1 cellular context compared by ENCODE assay signal in the genomic region with DNA sequence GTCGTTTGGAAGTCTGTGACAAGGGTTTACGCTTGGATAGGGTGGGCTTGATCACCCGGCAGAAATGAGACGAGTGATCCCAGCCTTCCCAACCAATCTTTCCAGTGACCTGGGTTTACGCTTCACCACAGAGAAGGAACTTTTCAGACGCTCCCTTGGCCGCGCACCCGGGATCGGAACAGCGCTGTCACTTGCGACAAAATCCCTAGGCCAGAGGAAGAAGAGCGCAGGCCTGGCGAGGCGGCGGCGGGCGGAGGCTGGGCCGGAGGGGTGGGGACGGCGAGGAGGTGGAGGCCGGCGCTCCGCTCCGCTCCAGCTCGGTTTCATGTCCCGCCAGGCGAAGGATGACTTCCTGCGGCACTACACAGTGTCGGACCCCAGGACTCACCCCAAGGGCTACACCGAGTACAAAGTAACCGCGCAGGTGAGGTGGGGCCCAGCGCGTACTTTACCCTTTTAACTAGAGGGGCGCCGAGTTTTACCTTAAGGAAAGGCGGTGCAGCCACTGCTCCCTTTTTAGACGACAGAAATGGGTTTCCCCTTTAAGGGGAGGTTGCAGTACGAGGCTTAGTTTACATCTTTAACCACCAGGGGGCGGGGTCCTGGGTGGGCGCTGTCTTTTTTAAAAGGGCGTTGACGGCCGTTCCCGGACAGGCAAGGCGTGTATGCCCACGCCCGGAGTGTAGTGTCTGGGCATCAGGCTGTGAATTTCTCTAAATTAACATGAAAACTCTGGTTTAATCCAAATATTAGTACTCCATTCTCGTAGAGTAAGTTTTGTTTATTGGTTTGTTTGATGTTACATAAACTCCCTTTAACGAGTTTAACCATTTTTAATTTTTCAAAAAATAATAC.
TF ChIP-seq lines count a peak whose summit lies in the region.

SNX15 (plus strand) TSS at position 227 of the 855 bp plus-strand sequence; CDS start at position 326, 99 bp downstream.

TF ChIP-seq in SK-N-SH, 30 proteins besides CTCF, POLR2A, EP300 and RAD21 (continued from another document):
- TF ChIP-seq FOSL2 (IDR thresholded peaks at IDR 0.05; ENCODE audit: borderline replicate concordance, low read depth) (no peak), SMC3 (IDR thresholded peaks at IDR 0.05; ENCODE audit: low read depth, low read length) (no peak), REST (IDR thresholded peaks at IDR 0.05; ENCODE audit: low read depth, low read length) (0 out of 2 replicates have a peak, but pooled peaks have one; percentile 21), TEAD4 (IDR thresholded peaks at IDR 0.05; ENCODE audit: borderline replicate concordance, insufficient read depth) (no peak), RFX5 (IDR thresholded peaks at IDR 0.05; ENCODE audit: low read length) (no peak), TCF12 (IDR thresholded peaks at IDR 0.05) (no peak), NRF1 (IDR thresholded peaks at IDR 0.05; ENCODE audit: low read depth, low read length) (peak; percentile 53), GATA2 (CRISPR knock-in tag; IDR thresholded peaks at IDR 0.05) (no peak), ZBTB33 (IDR thresholded peaks at IDR 0.05; ENCODE audit: borderline replicate concordance, low read depth) (no peak), EZH2phosphoT487 (IDR thresholded peaks at IDR 0.05; ENCODE audit: borderline replicate concordance, low read depth) (no peak), YY1 (IDR thresholded peaks at IDR 0.05; ENCODE audit: low read depth) (peak; percentile 60), MXI1 (IDR thresholded peaks at IDR 0.05; ENCODE audit: low read depth, low read length) (peak; percentile 98), NFIC (IDR thresholded peaks at IDR 0.05; ENCODE audit: borderline replicate concordance) (peak; percentile 76), SIN3A (IDR thresholded peaks at IDR 0.05; ENCODE audit: borderline replicate concordance, low read depth, low read length) (peak; percentile 75)
- TF ChIP-seq, protein P1, sequence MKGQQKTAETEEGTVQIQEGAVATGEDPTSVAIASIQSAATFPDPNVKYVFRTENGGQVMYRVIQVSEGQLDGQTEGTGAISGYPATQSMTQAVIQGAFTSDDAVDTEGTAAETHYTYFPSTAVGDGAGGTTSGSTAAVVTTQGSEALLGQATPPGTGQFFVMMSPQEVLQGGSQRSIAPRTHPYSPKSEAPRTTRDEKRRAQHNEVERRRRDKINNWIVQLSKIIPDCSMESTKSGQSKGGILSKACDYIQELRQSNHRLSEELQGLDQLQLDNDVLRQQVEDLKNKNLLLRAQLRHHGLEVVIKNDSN (IDR thresholded peaks at IDR 0.05; ENCODE audit: borderline replicate concordance, low read depth), result no peak
- TF ChIP-seq, protein P2, sequence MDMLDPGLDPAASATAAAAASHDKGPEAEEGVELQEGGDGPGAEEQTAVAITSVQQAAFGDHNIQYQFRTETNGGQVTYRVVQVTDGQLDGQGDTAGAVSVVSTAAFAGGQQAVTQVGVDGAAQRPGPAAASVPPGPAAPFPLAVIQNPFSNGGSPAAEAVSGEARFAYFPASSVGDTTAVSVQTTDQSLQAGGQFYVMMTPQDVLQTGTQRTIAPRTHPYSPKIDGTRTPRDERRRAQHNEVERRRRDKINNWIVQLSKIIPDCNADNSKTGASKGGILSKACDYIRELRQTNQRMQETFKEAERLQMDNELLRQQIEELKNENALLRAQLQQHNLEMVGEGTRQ (IDR thresholded peaks at IDR 0.05; ENCODE audit: borderline replicate concordance, low read depth, low read length), result no peak
- TF ChIP-seq, protein P3, sequence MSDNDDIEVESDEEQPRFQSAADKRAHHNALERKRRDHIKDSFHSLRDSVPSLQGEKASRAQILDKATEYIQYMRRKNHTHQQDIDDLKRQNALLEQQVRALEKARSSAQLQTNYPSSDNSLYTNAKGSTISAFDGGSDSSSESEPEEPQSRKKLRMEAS (IDR thresholded peaks at IDR 0.05; ENCODE audit: low read depth), result peak; percentile 92
